Comparison of ENCODE assay signal across 8 cellular contexts in the genomic region with DNA sequence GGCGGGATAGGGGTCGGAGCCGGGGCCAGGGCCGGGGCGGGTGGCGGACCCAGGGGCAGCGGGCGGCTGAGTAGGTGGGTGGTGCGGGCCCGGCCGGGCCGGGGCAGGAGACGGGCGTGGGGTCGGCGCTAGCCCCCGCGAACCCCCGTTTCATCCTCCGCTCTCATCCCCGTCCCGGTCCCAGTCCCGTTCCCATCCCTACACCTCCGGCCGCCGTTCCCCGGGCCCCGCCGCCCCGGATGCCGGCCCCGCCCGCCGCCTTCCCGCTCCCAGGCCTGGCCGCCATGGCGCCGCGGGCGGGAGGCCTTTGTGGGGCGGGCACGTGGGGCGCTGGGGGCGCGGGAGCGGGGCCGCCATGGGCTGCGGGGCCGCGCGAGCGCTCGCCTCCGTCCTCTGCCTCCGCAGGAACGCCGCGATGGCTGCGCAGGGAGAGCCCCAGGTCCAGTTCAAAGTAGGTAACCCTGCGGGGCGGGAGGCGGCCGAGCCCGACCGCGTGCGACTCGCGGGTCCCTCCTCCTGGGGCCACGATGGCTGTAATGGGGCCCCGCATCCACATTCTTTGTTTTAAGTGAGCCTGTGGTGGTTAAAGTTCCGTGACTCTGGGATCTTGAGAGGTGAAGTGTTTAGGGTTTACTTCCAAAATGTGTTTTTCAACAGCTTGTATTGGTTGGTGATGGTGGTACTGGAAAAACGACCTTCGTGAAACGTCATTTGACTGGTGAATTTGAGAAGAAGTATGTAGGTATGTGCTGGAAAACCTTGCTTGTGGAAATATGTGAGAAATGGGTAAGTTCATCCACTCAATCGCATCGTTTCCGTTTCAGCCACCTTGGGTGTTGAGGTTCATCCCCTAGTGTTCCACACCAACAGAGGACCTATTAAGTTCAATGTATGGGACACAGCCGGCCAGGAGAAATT. TPM values are rescaled to one million over a fixed set of nuclear protein-coding genes. Genes with fewer than 3 reads are reported as not detected.
DNase-seq lines count a peak whose midpoint lies in the region; ATAC-seq and TF ChIP-seq lines count a peak whose summit lies in the region.

No MANE protein-coding gene starts in this region.

- H3K9me3 Mint-ChIP-seq in activated T-cell treated with anti-CD3 and anti-CD28 coated beads, Interleukin-2, amount 50 U/mL, for 4 hours: no peaks in the 10 kb centered on the region
- H3K9me3 Mint-ChIP-seq in naive thymus-derived CD4-positive, alpha-beta T cell: peaks cover 0 to 2% (median 0%) of the 10 kb centered on the region in 11 donors

- H3K79me2 ChIP-seq in GM23248 (ENCODE audit: insufficient read depth): peaks cover 34% of the 10 kb centered on the region

- peak; percentile 31 to 32 for ATAC-seq in activated T-cell treated with anti-CD3 and anti-CD28 coated beads, Interleukin-2, amount 50 U/mL, for 4 hours
- peak; percentile 43 for ATAC-seq in naive thymus-derived CD4-positive, alpha-beta T cell

- peak overlapping the region; percentile 94 for H3K4me3 Mint-ChIP-seq in activated T-cell treated with anti-CD3 and anti-CD28 coated beads, Interleukin-2, amount 50 U/mL, for 4 hours
- H3K4me3 Mint-ChIP-seq in naive thymus-derived CD4-positive, alpha-beta T cell: peak overlapping the region; percentile 85 to 98 (median 91)

- peak overlapping the region; percentile 93 for H3K9ac ChIP-seq in GM23248

- peak overlapping the region; percentile 50; the same call in 1 of the 2 replicates for H2AFZ ChIP-seq in GM23248

- in situ Hi-C loops in GM23248 (cut with MboI): no loop called here

- H3K36me3 Mint-ChIP-seq in activated T-cell treated with anti-CD3 and anti-CD28 coated beads, Interleukin-2, amount 50 U/mL, for 4 hours (ENCODE audit: insufficient read depth): peaks cover 46% of the 10 kb centered on the region
- H3K36me3 Mint-ChIP-seq in naive thymus-derived CD4-positive, alpha-beta T cell: peaks cover 15 to 43% (median 31%) of the 10 kb centered on the region in 5 donors

- H3K4me1 ChIP-seq in GM23248 (ENCODE audit: insufficient read depth) (peaks cover 18% of the 10 kb centered on the region), esophagus muscularis mucosa (peaks cover 16 to 41% (median 35%) of the 10 kb centered on the region in 4 donors), tibial artery (peaks cover 0 to 24% (median 17%) of the 10 kb centered on the region in 4 donors)
- peaks cover 45 to 47% of the 10 kb centered on the region in 2 donors for H3K4me1 ChIP-seq in naive thymus-derived CD4-positive, alpha-beta T cell (ENCODE audit: control insufficient read depth in 2 of 2, insufficient read depth in 2 of 2, low read length in 2 of 2)

- H3F3A ChIP-seq in GM23248 (ENCODE audit: insufficient read depth): peaks cover 48% of the 10 kb centered on the region

- H3K27ac ChIP-seq in GM23248: peak overlapping the region; percentile 81
- peak overlapping the region; percentile 89 to 97 (median 96) for H3K27ac ChIP-seq in esophagus muscularis mucosa (replicated peaks in 1 of 4)
- peak overlapping the region; percentile 90 for H3K27ac ChIP-seq in naive thymus-derived CD4-positive, alpha-beta T cell (ENCODE audit: low read depth, low read length)
- H3K27ac ChIP-seq in tibial artery: peak overlapping the region; percentile 77 to 85

- intact Hi-C loops in esophagus muscularis mucosa (cut with DNase I) (loop anchor here (1.0 kb wide), 1 partner anchor 33 kb away; a partner anchor contains a TSS), tibial artery (cut with DNase I; ENCODE audit: low total_unique reads) (no loop called here)
- intact Hi-C loops in naive thymus-derived CD4-positive, alpha-beta T cell (cut with micrococcal nuclease): loop anchor here (5.0 to 10.0 kb wide), 5 partner anchors 55 to 1075 kb away; a partner anchor contains a TSS

- 1 to 2% methylated on average over 14 to 79 of the region's 79 CpGs for WGBS in GM23248 (ENCODE audit: low coverage in 1 of 2, low lambda C conversion rate in 2 of 2, missing lambda C conversion rate in 2 of 2), 2 experiments
- WGBS in esophagus muscularis mucosa: 6% methylated on average over 18 of the region's 79 CpGs

- H3K9me3 ChIP-seq in GM23248 (ENCODE audit: low read depth): no peaks in the 10 kb centered on the region
- H3K9me3 ChIP-seq in esophagus muscularis mucosa: no peaks in the 10 kb centered on the region
- no peaks in the 10 kb centered on the region for H3K9me3 ChIP-seq in naive thymus-derived CD4-positive, alpha-beta T cell (ENCODE audit: control insufficient read depth in 2 of 3, low read length in 3 of 3)
- no peaks in the 10 kb centered on the region for H3K9me3 ChIP-seq in tibial artery

- peaks cover 66% of the 10 kb centered on the region for H3K4me1 Mint-ChIP-seq in activated T-cell treated with anti-CD3 and anti-CD28 coated beads, Interleukin-2, amount 50 U/mL, for 4 hours (ENCODE audit: low read depth)
- peaks cover 32 to 81% (median 67%) of the 10 kb centered on the region in 7 donors for H3K4me1 Mint-ChIP-seq in naive thymus-derived CD4-positive, alpha-beta T cell

- TF ChIP-seq POLR2A in esophagus muscularis mucosa (IDR thresholded peaks at IDR 0.05; ENCODE audit: low read depth): no peak

- H3K36me3 ChIP-seq in GM23248 (ENCODE audit: low read depth) (peaks cover 48% of the 10 kb centered on the region), esophagus muscularis mucosa (peaks cover 34 to 46% (median 42%) of the 10 kb centered on the region in 4 donors), tibial artery (peaks cover 33 to 38% (median 34%) of the 10 kb centered on the region in 3 donors)
- peaks cover 18 to 36% (median 27%) of the 10 kb centered on the region in 3 experiments for H3K36me3 ChIP-seq in naive thymus-derived CD4-positive, alpha-beta T cell (ENCODE audit: control insufficient read depth in 2 of 3, insufficient read depth in 3 of 3, low read length in 3 of 3)

- peak overlapping the region; percentile 86 to 98 (median 95) for H3K27ac Mint-ChIP-seq in naive thymus-derived CD4-positive, alpha-beta T cell

- POLR2A ChIA-PET in naive thymus-derived CD4-positive, alpha-beta T cell (lab: Charles Lee): interaction anchor here (2.0 kb wide), 1 partner anchor 35 kb away, joined by 5 read pairs; no protein-coding TSS in a partner anchor

- H3K4me3 ChIP-seq in GM12864 (ENCODE audit: low read depth, low read length): peak overlapping the region; percentile 93
- H3K4me3 ChIP-seq in GM23248: peak overlapping the region; percentile 92
- H3K4me3 ChIP-seq in esophagus muscularis mucosa: peak overlapping the region; percentile 93 to 97 (median 94)
- H3K4me3 ChIP-seq in naive thymus-derived CD4-positive, alpha-beta T cell (ENCODE audit: low read length): peak overlapping the region; percentile 49
- peak overlapping the region; percentile 76 to 79 for H3K4me3 ChIP-seq in tibial artery

- TF ChIP-seq CTCF in GM12864 (IDR thresholded peaks at IDR 0.05; ENCODE audit: low read depth, low read length, missing control alignments) (no peak), esophagus muscularis mucosa (IDR thresholded peaks at IDR 0.05) (no peak), tibial artery (IDR thresholded peaks at IDR 0.05) (no peak)

- CTCF ChIA-PET in naive thymus-derived CD4-positive, alpha-beta T cell (lab: Charles Lee): interaction anchor here (1.5 kb wide), 1 partner anchor 46 kb away, joined by 5 read pairs; no protein-coding TSS in a partner anchor

- DNase-seq in GM12864 (ENCODE audit: low read depth): no peak
- peak; percentile 73 for DNase-seq in GM23248
- peak; percentile 16 for DNase-seq in LoVo (ENCODE audit: low spot score)
- DNase-seq in activated T-cell treated with anti-CD3 and anti-CD28 coated beads, Interleukin-2, amount 50 U/mL, for 4 hours: peak; percentile 43
- DNase-seq in esophagus muscularis mucosa (ENCODE audit: extremely low spot score): no peak
- peak in 7 of 9 donors; percentile 45 to 73 (median 51) for DNase-seq in naive thymus-derived CD4-positive, alpha-beta T cell
- peak in 1 of 2 donors; percentile 69 for DNase-seq in tibial artery
- DNase-seq in NCI-H226: no peak

- no peaks in the 10 kb centered on the region for H3K27me3 ChIP-seq in GM23248 (replicated peaks; ENCODE audit: insufficient read depth)
- H3K27me3 ChIP-seq in esophagus muscularis mucosa: no peaks in the 10 kb centered on the region
- no peaks in the 10 kb centered on the region for H3K27me3 ChIP-seq in naive thymus-derived CD4-positive, alpha-beta T cell (ENCODE audit: control insufficient read depth in 2 of 2, insufficient read depth in 2 of 2, low read length in 2 of 2)
- no peaks in the 10 kb centered on the region for H3K27me3 ChIP-seq in tibial artery

- no peaks in the 10 kb centered on the region for H3K27me3 Mint-ChIP-seq in activated T-cell treated with anti-CD3 and anti-CD28 coated beads, Interleukin-2, amount 50 U/mL, for 4 hours (ENCODE audit: low read depth)
- H3K27me3 Mint-ChIP-seq in naive thymus-derived CD4-positive, alpha-beta T cell: no peaks in the 10 kb centered on the region

- peak overlapping the region; percentile 96 for H3K4me2 ChIP-seq in GM23248 (ENCODE audit: unreplicated experiment)

- no peak for TF ChIP-seq EP300 in esophagus muscularis mucosa (IDR thresholded peaks at IDR 0.05)

- H4K20me1 ChIP-seq in GM23248 (ENCODE audit: insufficient read depth): 0 out of 2 replicates have a peak, but pooled peaks cover 2% of the 10 kb centered on the region

- H3K9me2 ChIP-seq in GM23248 (ENCODE audit: insufficient read depth): no peaks in the 10 kb centered on the region

RNA-seq across cellular contexts. Expression of a gene that starts 0.6 kb away (rescaled TPM):
- 389 and 541 TPM in 2 replicates for total RNA-seq in GM23248 (2014; rRNA removed; shearing (Covaris generic))
- 1,090 and 1,115 TPM in 2 replicates for polyA plus RNA-seq in GM23248 (2016; fragmentation: Nextera tagmentation; extraction: Ambion mirVana)
- 1,000 to 10,000 TPM; 2,485 to 2,586 (median 2,511) TPM for total RNA-seq in activated T-cell treated with anti-CD3 and anti-CD28 coated beads, Interleukin-2, amount 50 U/mL, for 4 hours
- total RNA-seq in esophagus muscularis mucosa: 100 to 1,000 TPM; 157 to 211 (median 197) TPM
- 100 to 1,000 TPM; 255 to 925 (median 269) TPM for total RNA-seq in naive thymus-derived CD4-positive, alpha-beta T cell
- 100 to 1,000 TPM; 527 to 617 TPM for polyA plus RNA-seq in naive thymus-derived CD4-positive, alpha-beta T cell

RNA-seq across cellular contexts. Expression of a gene that starts 33.4 kb away (rescaled TPM):
- 45.5 and 46.9 TPM in 2 replicates for total RNA-seq in GM23248 (2014; rRNA removed; shearing (Covaris generic))
- 28.9 and 30.1 TPM in 2 replicates for polyA plus RNA-seq in GM23248 (2016; fragmentation: Nextera tagmentation; extraction: Ambion mirVana)
- 10 to 100 TPM; 12.2 to 13.4 (median 12.7) TPM for total RNA-seq in activated T-cell treated with anti-CD3 and anti-CD28 coated beads, Interleukin-2, amount 50 U/mL, for 4 hours
- 10 to 100 TPM; 46.6 to 80.8 (median 49.1) TPM for total RNA-seq in esophagus muscularis mucosa
- total RNA-seq in naive thymus-derived CD4-positive, alpha-beta T cell: 10 to 100 TPM; 15.3 to 30.3 (median 21.5) TPM
- polyA plus RNA-seq in naive thymus-derived CD4-positive, alpha-beta T cell: 1 to 10 TPM; 7.6 to 8.0 TPM

Comparison
In these comparisons a context has a peak if more than half of its experiments do, and no peak if none do; other contexts are left out.
1. DNase-seq: peak in GM23248 (single experiment), LoVo (single experiment), activated T-cell treated with anti-CD3 and anti-CD28 coated beads, Interleukin-2, amount 50 U/mL, for 4 hours (single experiment) and naive thymus-derived CD4-positive, alpha-beta T cell (7 of 9); none in GM12864 (single experiment), esophagus muscularis mucosa (single experiment) and NCI-H226 (single experiment).
2. Peak in every context shown above with its lines, with median percentiles within 50 percentile points of each other: H3K4me3 ChIP-seq and H3K27ac ChIP-seq.